In genomic region chr11:316031-316701, GRCh38 we compare ENCODE assay signal across 7 cellular contexts. TPM values are rescaled to one million over a fixed set of nuclear protein-coding genes. Genes with fewer than 3 reads are reported as not detected.
DNase-seq lines count a peak whose midpoint lies in the region; ATAC-seq and TF ChIP-seq lines count a peak whose summit lies in the region.
"Had no signal": no experiment of that assay in that cellular context is flagged by ENCODE, and none has a peak within 500 bp of the region (broad histone marks: within the 10 kb centered on the region; RNA-seq: fewer than 3 reads in every experiment).

No MANE protein-coding gene starts in this region.

- CTCF ChIA-PET in activated CD4-positive, alpha-beta T cell treated with anti-CD3 and anti-CD28 coated beads, Interleukin-2, amount 10 ng/mL, durations not matched to agents 7 days and 5 days (lab: Charles Lee): interaction anchor here (0.7 to 2.0 kb wide), 11 partner anchors 7 to 79 kb away, joined by 3 to 7 read pairs (median 4); no protein-coding TSS in a partner anchor

- H3K9me3 ChIP-seq in iPS-15b (ENCODE audit: control insufficient read depth, insufficient read depth, low read length): no peaks in the 10 kb centered on the region
- no peaks in the 10 kb centered on the region for H3K9me3 ChIP-seq in tibial nerve

- H3K4me1 ChIP-seq in iPS-15b (ENCODE audit: control insufficient read depth, insufficient read depth, low read length) (peaks cover 18% of the 10 kb centered on the region), tibial nerve (peaks cover 0 to 52% (median 31%) of the 10 kb centered on the region in 4 donors)

- H3K9ac ChIP-seq in iPS-15b (ENCODE audit: low read depth, low read length): peak overlapping the region; percentile 85

- peak; percentile 63 for DNase-seq in activated CD4-positive, alpha-beta T cell treated with anti-CD3 and anti-CD28 coated beads, Interleukin-2, amount 10 ng/mL, durations not matched to agents 7 days and 5 days
- no peak for DNase-seq in activated CD4-positive, alpha-beta T cell treated with anti-CD3 and anti-CD28 coated beads, Interleukin-2, amount 50 U/mL, for 4 hours
- no peak for DNase-seq in tibial nerve (ENCODE audit: low spot score in 2 of 2)
- no peak for DNase-seq in occipital lobe (lab: John Stamatoyannopoulos, UW)

- H3K36me3 ChIP-seq in iPS-15b (ENCODE audit: control insufficient read depth, insufficient read depth, low read length) (peaks cover 14% of the 10 kb centered on the region), tibial nerve (peaks cover 0 to 4% (median 0%) of the 10 kb centered on the region in 3 donors)

- no peaks in the 10 kb centered on the region for H3K9me3 Mint-ChIP-seq in activated CD4-positive, alpha-beta T cell treated with anti-CD3 and anti-CD28 coated beads, Interleukin-2, amount 10 ng/mL, durations not matched to agents 7 days and 5 days

- 39 to 54% methylated on average over 28 to 58 of the region's 64 CpGs for WGBS in tibial nerve, 2 donors

- peak in 1 of 2 donors; percentile 49 for TF ChIP-seq EP300 in tibial nerve (IDR thresholded peaks at IDR 0.05)

- ATAC-seq in GM21825 (IDR thresholded peaks at IDR 0.05; ENCODE audit: unreplicated experiment): no peak

- H3K4me1 Mint-ChIP-seq in activated CD4-positive, alpha-beta T cell treated with anti-CD3 and anti-CD28 coated beads, Interleukin-2, amount 10 ng/mL, durations not matched to agents 7 days and 5 days: peaks cover 30% of the 10 kb centered on the region

- peak overlapping the region; percentile 92 for H3K4me3 Mint-ChIP-seq in activated CD4-positive, alpha-beta T cell treated with anti-CD3 and anti-CD28 coated beads, Interleukin-2, amount 10 ng/mL, durations not matched to agents 7 days and 5 days

- POLR2A ChIA-PET in activated CD4-positive, alpha-beta T cell treated with anti-CD3 and anti-CD28 coated beads, Interleukin-2, amount 10 ng/mL, durations not matched to agents 7 days and 5 days (lab: Charles Lee): interaction anchor here (0.6 to 1.6 kb wide), 7 partner anchors 11 to 81 kb away, joined by 3 to 7 read pairs (median 3); no protein-coding TSS in a partner anchor

- TF ChIP-seq POLR2A in tibial nerve (IDR thresholded peaks at IDR 0.05): no peak

- peaks cover 48% of the 10 kb centered on the region for H3K36me3 Mint-ChIP-seq in activated CD4-positive, alpha-beta T cell treated with anti-CD3 and anti-CD28 coated beads, Interleukin-2, amount 10 ng/mL, durations not matched to agents 7 days and 5 days (ENCODE audit: low read depth)

- peak overlapping the region; percentile 95 for H3K27ac Mint-ChIP-seq in activated CD4-positive, alpha-beta T cell treated with anti-CD3 and anti-CD28 coated beads, Interleukin-2, amount 10 ng/mL, durations not matched to agents 7 days and 5 days

- no peaks in the 10 kb centered on the region for H3K27me3 ChIP-seq in iPS-15b (ENCODE audit: control insufficient read depth, insufficient read depth, low read length)
- no peaks in the 10 kb centered on the region for H3K27me3 ChIP-seq in tibial nerve

- no peaks in the 10 kb centered on the region for H3K27me3 Mint-ChIP-seq in activated CD4-positive, alpha-beta T cell treated with anti-CD3 and anti-CD28 coated beads, Interleukin-2, amount 10 ng/mL, durations not matched to agents 7 days and 5 days

- peak overlapping the region; percentile 27 to 92 (median 90) for H3K27ac ChIP-seq in tibial nerve

- H3K4me3 ChIP-seq in iPS-15b (ENCODE audit: low read depth, low read length): peak overlapping the region; percentile 96
- H3K4me3 ChIP-seq in tibial nerve: peak overlapping the region; percentile 40 to 55 (median 46)

- no peak for TF ChIP-seq CTCF in tibial nerve (IDR thresholded peaks at IDR 0.05)

RNA-seq across cellular contexts. Expression of gene IFITM1, which starts 2.3 kb away (rescaled TPM):
- total RNA-seq in activated CD4-positive, alpha-beta T cell treated with anti-CD3 and anti-CD28 coated beads, Interleukin-2, amount 10 ng/mL, durations not matched to agents 7 days and 5 days: 1,000 to 10,000 TPM; 1,306 to 1,465 TPM
- total RNA-seq in tibial nerve (100 to 1,000 TPM; 216 to 431 (median 256) TPM), occipital lobe (6.9 TPM)

RNA-seq across cellular contexts. Expression of gene IFITM3, which starts 4.5 kb away (rescaled TPM):
- 100 to 1,000 TPM; 213 to 271 TPM for total RNA-seq in activated CD4-positive, alpha-beta T cell treated with anti-CD3 and anti-CD28 coated beads, Interleukin-2, amount 10 ng/mL, durations not matched to agents 7 days and 5 days
- total RNA-seq in tibial nerve (100 to 1,000 TPM; 258 to 816 (median 325) TPM), occipital lobe (5.5 TPM)

RNA-seq across cellular contexts. Expression of gene IFITM2, which starts 8.6 kb away (rescaled TPM):
- 1,000 to 10,000 TPM; 1,561 to 1,733 TPM for total RNA-seq in activated CD4-positive, alpha-beta T cell treated with anti-CD3 and anti-CD28 coated beads, Interleukin-2, amount 10 ng/mL, durations not matched to agents 7 days and 5 days
- total RNA-seq in tibial nerve (100 to 1,000 TPM; 258 to 624 (median 292) TPM), occipital lobe (1.6 TPM)

RNA-seq across cellular contexts. Expression of gene IFITM5, which starts 16.8 kb away (rescaled TPM):
- total RNA-seq in activated CD4-positive, alpha-beta T cell treated with anti-CD3 and anti-CD28 coated beads, Interleukin-2, amount 10 ng/mL, durations not matched to agents 7 days and 5 days: not detected
- not detected for total RNA-seq in tibial nerve
- total RNA-seq in occipital lobe: not detected
- total RNA-seq: MCF 10A had no signal

RNA-seq across cellular contexts. Expression of gene PGGHG, which starts 27.2 kb away (rescaled TPM):
- 100 to 1,000 TPM; 325 to 377 TPM for total RNA-seq in activated CD4-positive, alpha-beta T cell treated with anti-CD3 and anti-CD28 coated beads, Interleukin-2, amount 10 ng/mL, durations not matched to agents 7 days and 5 days
- 100 to 1,000 TPM in 1 of 4 donors, 10 to 100 TPM in 3; 43.7 to 166 (median 55.6) TPM for total RNA-seq in tibial nerve
- total RNA-seq in occipital lobe: 1.4 TPM

Comparison
In these comparisons a context has a peak if more than half of its experiments do, and no peak if none do; other contexts are left out.
1. RNA of gene IFITM1, which starts 2.3 kb away (total RNA-seq): 1,306 to 1,465 TPM in activated CD4-positive, alpha-beta T cell treated with anti-CD3 and anti-CD28 coated beads, Interleukin-2, amount 10 ng/mL, durations not matched to agents 7 days and 5 days and 216 to 431 TPM in tibial nerve; 6.9 TPM in occipital lobe (single experiment); every median in the first group is over 10 times any median in the second.
2. RNA of gene IFITM3, which starts 4.5 kb away (total RNA-seq): 258 to 816 TPM in tibial nerve and 213 to 271 TPM in activated CD4-positive, alpha-beta T cell treated with anti-CD3 and anti-CD28 coated beads, Interleukin-2, amount 10 ng/mL, durations not matched to agents 7 days and 5 days; 5.5 TPM in occipital lobe (single experiment); every median in the first group is over 10 times any median in the second.
3. RNA of gene IFITM2, which starts 8.6 kb away (total RNA-seq): 1,561 to 1,733 TPM in activated CD4-positive, alpha-beta T cell treated with anti-CD3 and anti-CD28 coated beads, Interleukin-2, amount 10 ng/mL, durations not matched to agents 7 days and 5 days and 258 to 624 TPM in tibial nerve; 1.6 TPM in occipital lobe (single experiment); every median in the first group is over 100 times any median in the second.